ENCODE assay signal across 28 cellular contexts in genomic region chr11:128924109-128924508, GRCh38. TPM values are rescaled to one million over a fixed set of nuclear protein-coding genes. Genes with fewer than 3 reads are reported as not detected.
"Had no signal": no experiment of that assay in that cellular context is flagged by ENCODE, and none has a peak within 500 bp of the region (broad histone marks: within the 10 kb centered on the region; RNA-seq: fewer than 3 reads in every experiment).

No MANE protein-coding gene starts in this region.

- ATAC-seq: esophagus mucosa; gastrocnemius medialis; left lung; mucosa of descending colon; stimulated activated memory B cell treated with anti-CD40 and anti-IgM and Interleukin-4, amounts not matched to agents 10 μg/mL and 1 μg/mL and 100 μg/mL, for 72 hours; stimulated activated naive CD8-positive, alpha-beta T cell treated with anti-CD3 and anti-CD28 coated beads, Interleukin-15, Interleukin-2, amounts not matched to agents 100 U/mL and 50 U/mL, for 24 hours had no signal

- H3K36me3 Mint-ChIP-seq: mesothelial cell of epicardium; naive B cell; stimulated activated memory B cell treated with anti-CD40 and anti-IgM and Interleukin-4, amounts not matched to agents 10 μg/mL and 1 μg/mL and 100 μg/mL, for 72 hours; type B pancreatic cell had no signal

- H3K27ac Mint-ChIP-seq: dendritic cell treated with granulocyte-macrophage colony-stimulating factor and Interleukin-4, amounts not matched to agents 40 ng/mL and 50 ng/mL, for 4 days; endodermal cell; mesothelial cell of epicardium; naive B cell; progenitor cell of endocrine pancreas; stimulated activated memory B cell treated with anti-CD40 and anti-IgM and Interleukin-4, amounts not matched to agents 10 μg/mL and 1 μg/mL and 100 μg/mL, for 72 hours; type B pancreatic cell had no signal

- H3K4me3 Mint-ChIP-seq: dendritic cell treated with granulocyte-macrophage colony-stimulating factor and Interleukin-4, amounts not matched to agents 40 ng/mL and 50 ng/mL, for 4 days; endodermal cell; mesothelial cell of epicardium; naive B cell; neural crest cell; stimulated activated memory B cell treated with anti-CD40 and anti-IgM and Interleukin-4, amounts not matched to agents 10 μg/mL and 1 μg/mL and 100 μg/mL, for 72 hours; type B pancreatic cell had no signal

- DNase-seq: colonic mucosa; effector CD8-positive, alpha-beta T cell; foreskin fibroblast; gastrocnemius medialis; head of caudate nucleus; left lung; mesenchymal stem cell; mucosa of descending colon; naive B cell; sigmoid colon; stimulated activated CD4-positive, alpha-beta T cell treated with anti-CD3 and anti-CD28 coated beads, Interleukin-4, amount 100 ng/mL, for 4 hours; stimulated activated naive CD8-positive, alpha-beta T cell treated with anti-CD3 and anti-CD28 coated beads, Interleukin-15, Interleukin-2, amounts not matched to agents 100 U/mL and 50 U/mL, for 24 hours; substantia nigra; testis; tibial artery had no signal

- H3K9me3 Mint-ChIP-seq: dendritic cell treated with granulocyte-macrophage colony-stimulating factor and Interleukin-4, amounts not matched to agents 40 ng/mL and 50 ng/mL, for 4 days; endodermal cell; mesothelial cell of epicardium; naive B cell; neural crest cell; stimulated activated memory B cell treated with anti-CD40 and anti-IgM and Interleukin-4, amounts not matched to agents 10 μg/mL and 1 μg/mL and 100 μg/mL, for 72 hours; type B pancreatic cell had no signal

RNA-seq across cellular contexts. Expression of gene TP53AIP1, which starts 18.6 kb away (rescaled TPM):
- total RNA-seq: endodermal cell, gastrocnemius medialis, glomerular endothelial cell, lung microvascular endothelial cell, neural crest cell, skeletal muscle tissue had no signal

RNA-seq across cellular contexts. Expression of gene KCNJ5, which starts 33.0 kb away (rescaled TPM):
- total RNA-seq: lung microvascular endothelial cell had no signal

RNA-seq across cellular contexts. Expression of gene KCNJ1, which starts 57.0 kb away (rescaled TPM):
- total RNA-seq: chondrocyte, colonic mucosa, endodermal cell, esophagus mucosa, glomerular endothelial cell, left lung, mesothelial cell of epicardium, mucosa of descending colon, neural crest cell, progenitor cell of endocrine pancreas, skeletal muscle tissue, urinary bladder had no signal
